ENCODE assay signal across 22 cellular contexts in genomic region chr12:116562090-116562489, GRCh38. TPM values are rescaled to one million over a fixed set of nuclear protein-coding genes. Genes with fewer than 3 reads are reported as not detected.
"Had no signal": no experiment of that assay in that cellular context is flagged by ENCODE, and none has a peak within 500 bp of the region (broad histone marks: within the 10 kb centered on the region; RNA-seq: fewer than 3 reads in every experiment).

No MANE protein-coding gene starts in this region.

- H3K27me3 ChIP-seq: dorsolateral prefrontal cortex, heart left ventricle, sigmoid colon, stomach, transverse colon had no signal

- FAIRE-seq: endometrium, frontal cortex, islet of Langerhans had no signal

- H3K27ac ChIP-seq: coronary artery, dorsolateral prefrontal cortex, heart left ventricle, sigmoid colon, skin epidermis, stomach, thoracic aorta, transverse colon had no signal

- H3K27me3 Mint-ChIP-seq: naive B cell had no signal

- ATAC-seq: esophagus mucosa, heart left ventricle had no signal

- DNase-seq: dorsolateral prefrontal cortex; effector memory CD4-positive, alpha-beta T cell; heart left ventricle; hippocampal formation; kidney glomerular epithelial cell; naive B cell; posterior cingulate gyrus; sigmoid colon; stimulated activated CD4-positive, alpha-beta T cell treated with anti-CD3 and anti-CD28 coated beads, Interleukin-2, amount 100 ng/mL, for 24 hours; stimulated activated CD4-positive, alpha-beta T cell treated with anti-CD3 and anti-CD28 coated beads, Interleukin-4, amount 100 ng/mL, for 4 hours; stimulated activated naive CD4-positive, alpha-beta T cell; stomach; transverse colon had no signal

- H3K4me3 ChIP-seq: coronary artery, dorsolateral prefrontal cortex, heart left ventricle, sigmoid colon, skin epidermis, stomach, thoracic aorta, transverse colon had no signal

- H3K36me3 ChIP-seq: heart left ventricle, sigmoid colon, stomach, thoracic aorta, transverse colon had no signal

RNA-seq across cellular contexts. Expression of gene MAP1LC3B2, which starts 2.9 kb away (rescaled TPM):
- total RNA-seq: liver, ureter had no signal
